Comparison of ENCODE assay signal across 8 cellular contexts in genomic region chr17:38584350-38584925, GRCh38. TPM values are rescaled to one million over a fixed set of nuclear protein-coding genes. Genes with fewer than 3 reads are reported as not detected.
DNase-seq lines count a peak whose midpoint lies in the region; ATAC-seq and TF ChIP-seq lines count a peak whose summit lies in the region.

No MANE protein-coding gene starts in this region.

- DNase-seq in D341Med (ENCODE audit: low spot score) (peak; percentile 93), HuH-7.5 (ENCODE audit: low spot score) (peak; percentile 93), SHP77 (lab: John Stamatoyannopoulos, UW) (peak; percentile 65 to 74), glomerular visceral epithelial cell (ENCODE audit: extremely low spot score) (peak; percentile 68), prostate gland (ENCODE audit: low spot score) (peak; percentile 56)
- DNase-seq in activated naive CD4-positive, alpha-beta T cell treated with Interleukin-2 at 50 U/mL for 16 hours, result peak; percentile 61

- H3K4me3 ChIP-seq in prostate gland, result no peak overlapping the region

- no peaks in the 10 kb centered on the region for H3K9me3 ChIP-seq in prostate gland

- H3K4me1 ChIP-seq in prostate gland (replicated peaks), result no peaks in the 10 kb centered on the region

- no peaks in the 10 kb centered on the region for H3K36me3 ChIP-seq in prostate gland

- peaks cover 4% of the 10 kb centered on the region for H3K27me3 ChIP-seq in prostate gland (replicated peaks; ENCODE audit: insufficient read depth)

- intact Hi-C loops in prostate gland (cut with DNase I), result no loop called here

- WGBS in prostate gland, result 8% methylated on average over 19 of the region's 19 CpGs

- TF ChIP-seq POLR2A in prostate gland (IDR thresholded peaks at IDR 0.05), result no peak

- no peak overlapping the region for H3K27ac ChIP-seq in prostate gland

- TF ChIP-seq CTCF in prostate gland (IDR thresholded peaks at IDR 0.05), result peak; percentile 73 to 97 (median 84)

- ATAC-seq in HG02642 (IDR thresholded peaks at IDR 0.05; ENCODE audit: poor library complexity, unreplicated experiment), result no peak
- ATAC-seq in HG02870 (IDR thresholded peaks at IDR 0.05; ENCODE audit: unreplicated experiment), result no peak

RNA-seq across cellular contexts. Expression of gene SRCIN1, which starts 21.3 kb away (rescaled TPM):
- 1 to 10 TPM; 2.4 to 4.8 TPM for total RNA-seq in prostate gland
